ENCODE assay signal across 8 cellular contexts in genomic region chr17:76734080-76734840, GRCh38. TPM values are rescaled to one million over a fixed set of nuclear protein-coding genes. Genes with fewer than 3 reads are reported as not detected.
A peak's percentile ranks its signal among the peaks of the same experiment; 100 is the strongest.
DNase-seq lines count a peak whose midpoint lies in the region; ATAC-seq, FAIRE-seq and TF ChIP-seq lines count a peak whose summit lies in the region.

No MANE protein-coding gene starts in this region.

- peaks cover 52% of the 10 kb centered on the region for H3K4me1 Mint-ChIP-seq in activated CD4-positive, alpha-beta memory T cell treated with anti-CD3 and anti-CD28 coated beads for 36 hours (ENCODE audit: low read depth)

- WGBS in A549 (ENCODE audit: missing lambda C conversion rate), result 18% methylated on average over 8 of the region's 8 CpGs
- 16% methylated on average over 8 of the region's 8 CpGs for WGBS in upper lobe of left lung, 2 donors

- DNase-seq in A549 (ENCODE audit: low read depth in 1 of 2, low spot score in 1 of 2) (peak in 1 of 2 experiments; percentile 36), iris pigment epithelial cell (ENCODE audit: low read depth) (peak; percentile 65), upper lobe of left lung (peak in 1 of 2 donors; percentile 55), NCI-H2196 (lab: John Stamatoyannopoulos, UW; ENCODE audit: unreplicated experiment) (no peak), NCI-H1694 treated with DMSO at 0.1 percent for 48 hours (lab: John Stamatoyannopoulos, UW) (no peak)
- peak; percentile 45 for DNase-seq in activated CD4-positive, alpha-beta memory T cell treated with anti-CD3 and anti-CD28 coated beads for 36 hours

- TF ChIP-seq POLR2A in A549 (IDR thresholded peaks at IDR 0.05; ENCODE audit: low read length) (no peak), upper lobe of left lung (IDR thresholded peaks at IDR 0.05) (no peak)

- CTCF ChIA-PET in A549 (lab: Yijun Ruan, JAX) (interaction anchor here (0.6 to 5.3 kb wide), 8 partner anchors 8 to 332 kb away, joined by 3 to 31 read pairs (median 4); no protein-coding TSS in a partner anchor), HEK293 (lab: Yijun Ruan, JAX) (interaction anchor here (0.8 to 2.8 kb wide), 3 partner anchors 8 to 52 kb away, joined by 3 to 13 read pairs (median 6); partner anchors contain the start of genes JMJD6 and METTL23)
- CTCF ChIA-PET in activated CD4-positive, alpha-beta memory T cell treated with anti-CD3 and anti-CD28 coated beads for 36 hours (lab: Charles Lee), result interaction anchor here (0.7 to 1.3 kb wide), 3 partner anchors 20 to 176 kb away, joined by 3 read pairs; no protein-coding TSS in a partner anchor

- ATAC-seq in A549 (no peak), upper lobe of left lung (ENCODE audit: low FRiP score in 2 of 2) (no peak), HG02840 (IDR thresholded peaks at IDR 0.05; ENCODE audit: low FRiP score, unreplicated experiment) (no peak)

- H3K27ac Mint-ChIP-seq in activated CD4-positive, alpha-beta memory T cell treated with anti-CD3 and anti-CD28 coated beads for 36 hours, result peak overlapping the region; percentile 92

- no peaks in the 10 kb centered on the region for H3K27me3 ChIP-seq in upper lobe of left lung

- no peak for TF ChIP-seq RAD21 in A549 (conservative IDR thresholded peaks at IDR 0.05 in 1 of 2, IDR thresholded peaks at IDR 0.05 in 1 of 2)

- H3K4me2 ChIP-seq in A549, result peak overlapping the region; percentile 86

- H3K4me3 ChIP-seq in A549 (peak overlapping the region; percentile 95), HEK293 (ENCODE audit: low read depth, low read length) (peak overlapping the region; percentile 67), upper lobe of left lung (peak overlapping the region in 3 of 4 donors; percentile 69 to 98 (median 74))

- H3K27me3 Mint-ChIP-seq in activated CD4-positive, alpha-beta memory T cell treated with anti-CD3 and anti-CD28 coated beads for 36 hours, result no peaks in the 10 kb centered on the region

- H3K9me3 ChIP-seq in A549 (no peaks in the 10 kb centered on the region), HEK293 (ENCODE audit: control insufficient read depth, insufficient read depth, low read depth, low read length) (no peaks in the 10 kb centered on the region), upper lobe of left lung (no peaks in the 10 kb centered on the region)

- intact Hi-C loops in activated CD4-positive, alpha-beta memory T cell treated with anti-CD3 and anti-CD28 coated beads for 36 hours (cut with micrococcal nuclease), result no loop called here

- H3K27ac ChIP-seq in A549, result peak overlapping the region in 1 of 2 experiments; percentile 54; a peak in 2 of 6 replicates
- no peak overlapping the region for H3K27ac ChIP-seq in HEK293 (ENCODE audit: extremely low read depth, low read depth, low read length)
- H3K27ac ChIP-seq in upper lobe of left lung, result peak overlapping the region in 3 of 4 donors; percentile 96 to 100 (median 98)

- peaks cover 36% of the 10 kb centered on the region for H3K4me1 ChIP-seq in A549
- peaks cover 15% of the 10 kb centered on the region for H3K4me1 ChIP-seq in HEK293 (ENCODE audit: control insufficient read depth, insufficient read depth, low read length)
- H3K4me1 ChIP-seq in upper lobe of left lung, result peaks cover 53 to 67% (median 58%) of the 10 kb centered on the region in 4 donors

- POLR2A ChIA-PET in A549 (lab: Yijun Ruan, JAX), result interaction anchor here (0.6 to 1.2 kb wide), 2 partner anchors 150 to 335 kb away, joined by 3 read pairs; no protein-coding TSS in a partner anchor
- POLR2A ChIA-PET in HEK293 (lab: Yijun Ruan, JAX), result interaction anchor here (0.7 to 4.8 kb wide), 4 partner anchors 8 to 17 kb away, joined by 3 to 68 read pairs (median 6); partner anchors contain the start of genes JMJD6 and METTL23
- POLR2A ChIA-PET in activated CD4-positive, alpha-beta memory T cell treated with anti-CD3 and anti-CD28 coated beads for 36 hours (lab: Charles Lee), result interaction anchor here (1.4 to 6.5 kb wide), 4 partner anchors 8 to 176 kb away, joined by 3 to 79 read pairs (median 4); partner anchors contain the start of genes JMJD6 and METTL23

- TF ChIP-seq EP300 in A549 (IDR thresholded peaks at IDR 0.05) (no peak), upper lobe of left lung (IDR thresholded peaks at IDR 0.05) (no peak)

- no peak for FAIRE-seq in A549 (lab: Jason Lieb, UNC)

- TF ChIP-seq CTCF in A549 (IDR thresholded peaks at IDR 0.05) (no peak), HEK293 (tag by site-specific recombination; IDR thresholded peaks at IDR 0.05) (no peak), upper lobe of left lung (IDR thresholded peaks at IDR 0.05) (no peak)

- H3K36me3 ChIP-seq in HEK293 (ENCODE audit: control insufficient read depth in 2 of 2, insufficient read depth in 1 of 2, low read length in 2 of 2), result peaks cover 40 to 66% of the 10 kb centered on the region in 2 experiments
- peaks cover 13 to 65% (median 42%) of the 10 kb centered on the region in 4 donors for H3K36me3 ChIP-seq in upper lobe of left lung

- H3K9me3 Mint-ChIP-seq in activated CD4-positive, alpha-beta memory T cell treated with anti-CD3 and anti-CD28 coated beads for 36 hours, result no peaks in the 10 kb centered on the region

- H3K4me3 Mint-ChIP-seq in activated CD4-positive, alpha-beta memory T cell treated with anti-CD3 and anti-CD28 coated beads for 36 hours, result peak overlapping the region; percentile 85

- peaks cover 59% of the 10 kb centered on the region for H3K36me3 Mint-ChIP-seq in activated CD4-positive, alpha-beta memory T cell treated with anti-CD3 and anti-CD28 coated beads for 36 hours

TF ChIP-seq in A549, 52 proteins besides CTCF, POLR2A, EP300 and RAD21:
- TF ChIP-seq TFCP2L1 (CRISPR knock-in tag; IDR thresholded peaks at IDR 0.05) (0 out of 2 replicates have a peak, but pooled peaks have one; percentile 79), NFE2L2 (conservative IDR thresholded peaks at IDR 0.05; ENCODE audit: low read length) (no peak)

TF ChIP-seq in HEK293, 187 proteins besides CTCF, POLR2A, EP300 and RAD21 (continues in another document):
- no peak for TF ChIP-seq ZNF202 (tag by site-specific recombination; IDR thresholded peaks at IDR 0.05; ENCODE audit: borderline replicate concordance)

RNA-seq across cellular contexts. Expression of gene SRSF2, which starts 2.9 kb away (rescaled TPM):
- polyA plus RNA-seq in A549 (2011; rRNA removed) (348 and 412 TPM in 2 replicates), A549 (2017; fragmentation: RNase III; extraction: RNeasy Plus Mini Kit Qiagen cat#74134 plus additional on column Dnase treatment) (338 to 342 TPM (median 340 TPM) in 3 replicates)
- polyA plus RNA-seq in A549 (2012; cell fraction: cytosol; rRNA removed), result 457 and 705 TPM in 2 replicates
- polyA plus RNA-seq in A549 (2012; cell fraction: nucleus; rRNA removed), result 1,115 and 2,236 TPM in 2 replicates
- polyA minus RNA-seq in A549 (2011; rRNA and poly(A)+ RNA removed), result 111 and 119 TPM in 2 replicates
- total RNA-seq in activated CD4-positive, alpha-beta memory T cell treated with anti-CD3 and anti-CD28 coated beads for 36 hours, result 100 to 1,000 TPM; 299 TPM
- total RNA-seq in upper lobe of left lung, result 100 to 1,000 TPM; 133 to 454 (median 211) TPM

RNA-seq across cellular contexts. Expression of gene MFSD11, which starts 3.7 kb away (rescaled TPM):
- 26.0 and 30.0 TPM in 2 replicates for polyA plus RNA-seq in A549 (2011; rRNA removed)
- polyA plus RNA-seq in A549 (2012; cell fraction: cytosol; rRNA removed), result 11.3 and 13.8 TPM in 2 replicates
- 22.0 and 27.9 TPM in 2 replicates for polyA plus RNA-seq in A549 (2012; cell fraction: nucleus; rRNA removed)
- polyA plus RNA-seq in A549 (2017; fragmentation: RNase III; extraction: RNeasy Plus Mini Kit Qiagen cat#74134 plus additional on column Dnase treatment), result 17.4 to 18.2 TPM (median 17.5 TPM) in 3 replicates
- polyA minus RNA-seq in A549 (2011; rRNA and poly(A)+ RNA removed), result 19.6 and 24.8 TPM in 2 replicates
- 10 to 100 TPM; 17.5 to 18.3 TPM for total RNA-seq in activated CD4-positive, alpha-beta memory T cell treated with anti-CD3 and anti-CD28 coated beads for 36 hours
- total RNA-seq in upper lobe of left lung, result 10 to 100 TPM; 23.9 to 49.2 (median 34.4) TPM

RNA-seq across cellular contexts. Expression of gene METTL23, which starts 7.6 kb away (rescaled TPM):
- polyA plus RNA-seq in A549 (2011; rRNA removed), result 120 and 138 TPM in 2 replicates
- 59.6 and 69.2 TPM in 2 replicates for polyA plus RNA-seq in A549 (2012; cell fraction: cytosol; rRNA removed)
- 52.8 and 61.7 TPM in 2 replicates for polyA plus RNA-seq in A549 (2012; cell fraction: nucleus; rRNA removed)
- polyA plus RNA-seq in A549 (2017; fragmentation: RNase III; extraction: RNeasy Plus Mini Kit Qiagen cat#74134 plus additional on column Dnase treatment), result 64.6 to 67.2 TPM (median 64.9 TPM) in 3 replicates
- 22.2 and 33.0 TPM in 2 replicates for polyA minus RNA-seq in A549 (2011; rRNA and poly(A)+ RNA removed)
- 10 to 100 TPM; 29.1 to 29.2 TPM for total RNA-seq in activated CD4-positive, alpha-beta memory T cell treated with anti-CD3 and anti-CD28 coated beads for 36 hours
- 10 to 100 TPM; 13.6 to 38.9 (median 28.3) TPM for total RNA-seq in upper lobe of left lung

RNA-seq across cellular contexts. Expression of gene JMJD6, which starts 7.9 kb away (rescaled TPM):
- polyA plus RNA-seq in A549 (2011; rRNA removed) (17.5 and 23.0 TPM in 2 replicates), A549 (2017; fragmentation: RNase III; extraction: RNeasy Plus Mini Kit Qiagen cat#74134 plus additional on column Dnase treatment) (44.5 to 55.3 TPM (median 53.3 TPM) in 3 replicates)
- 29.8 and 31.6 TPM in 2 replicates for polyA plus RNA-seq in A549 (2012; cell fraction: cytosol; rRNA removed)
- 38.6 and 43.7 TPM in 2 replicates for polyA plus RNA-seq in A549 (2012; cell fraction: nucleus; rRNA removed)
- polyA minus RNA-seq in A549 (2011; rRNA and poly(A)+ RNA removed), result 16.0 and 23.1 TPM in 2 replicates
- 10 to 100 TPM; 53.4 to 56.6 TPM for total RNA-seq in activated CD4-positive, alpha-beta memory T cell treated with anti-CD3 and anti-CD28 coated beads for 36 hours
- total RNA-seq in upper lobe of left lung, result 10 to 100 TPM; 23.3 to 63.9 (median 31.0) TPM

RNA-seq across cellular contexts. Expression of gene MXRA7, which starts 23.5 kb away (rescaled TPM):
- polyA plus RNA-seq in A549 (2011; rRNA removed) (47.8 and 80.1 TPM in 2 replicates), A549 (2017; fragmentation: RNase III; extraction: RNeasy Plus Mini Kit Qiagen cat#74134 plus additional on column Dnase treatment) (48.6 to 59.2 TPM (median 57.2 TPM) in 3 replicates)
- polyA plus RNA-seq in A549 (2012; cell fraction: cytosol; rRNA removed), result 23.0 and 30.3 TPM in 2 replicates
- polyA plus RNA-seq in A549 (2012; cell fraction: nucleus; rRNA removed), result 7.5 and 12.8 TPM in 2 replicates
- polyA minus RNA-seq in A549 (2011; rRNA and poly(A)+ RNA removed), result 20.3 and 22.2 TPM in 2 replicates
- 1 to 10 TPM; 7.5 to 8.0 TPM for total RNA-seq in activated CD4-positive, alpha-beta memory T cell treated with anti-CD3 and anti-CD28 coated beads for 36 hours
- 100 to 1,000 TPM in 1 of 6 donors, 10 to 100 TPM in 5; 21.0 to 147 (median 73.5) TPM for total RNA-seq in upper lobe of left lung

Comparison
In these comparisons a context has a peak if more than half of its experiments do, and no peak if none do; other contexts are left out.
1. DNase-seq: peak in activated CD4-positive, alpha-beta memory T cell treated with anti-CD3 and anti-CD28 coated beads for 36 hours (single experiment) and iris pigment epithelial cell (single experiment); none in NCI-H2196 (single experiment) and NCI-H1694 treated with DMSO at 0.1 percent for 48 hours (single experiment).
2. Peak in every context shown above with its lines, with median percentiles within 50 percentile points of each other: H3K4me3 ChIP-seq.